Comparison of ENCODE assay signal across 12 cellular contexts in genomic region chr9:94804917-94805544, GRCh38.
DNase-seq lines count a peak whose midpoint lies in the region; ATAC-seq lines count a peak whose summit lies in the region.
"Had no signal": no experiment of that assay in that cellular context is flagged by ENCODE, and none has a peak within 500 bp of the region (broad histone marks: within the 10 kb centered on the region; RNA-seq: fewer than 3 reads in every experiment).

No MANE protein-coding gene starts in this region.

- WGBS in esophagus, 2 donors: 51 to 62% methylated on average over 9 of the region's 9 CpGs

- H3K36me3 ChIP-seq in esophagus (ENCODE audit: control insufficient read depth in 2 of 2, insufficient read depth in 2 of 2, low read length in 1 of 2): peaks cover 4 to 7% of the 10 kb centered on the region in 2 donors
- H3K36me3 ChIP-seq: adrenal gland had no signal

- H3K9me3 ChIP-seq in esophagus (ENCODE audit: control insufficient read depth in 2 of 2, insufficient read depth in 1 of 2, low read depth in 1 of 2, low read length in 1 of 2): no peaks in the 10 kb centered on the region
- H3K9me3 ChIP-seq: adrenal gland, right lobe of liver had no signal

- ATAC-seq in HG03159 (IDR thresholded peaks at IDR 0.05; ENCODE audit: unreplicated experiment): no peak
- ATAC-seq in HG02571 (IDR thresholded peaks at IDR 0.05; ENCODE audit: unreplicated experiment): no peak

- peaks cover 5 to 12% of the 10 kb centered on the region in 2 donors for H3K4me1 ChIP-seq in esophagus (ENCODE audit: control insufficient read depth in 2 of 2, insufficient read depth in 2 of 2, low read length in 1 of 2)

- DNase-seq in HT-29 (ENCODE audit: low spot score) (peak; percentile 59), NCI-H69 (lab: John Stamatoyannopoulos, UW) (peak; percentile 23), DMS53 (lab: John Stamatoyannopoulos, UW) (no peak), DMS114 treated with DMSO at 0.1 percent for 48 hours (lab: John Stamatoyannopoulos, UW; ENCODE audit: unreplicated experiment) (no peak)
- DNase-seq: adrenal gland, islet precursor cell, NCI-H1092, right lobe of liver had no signal

- no peak overlapping the region for H3K4me3 ChIP-seq in esophagus (ENCODE audit: low read depth in 1 of 2, low read length in 2 of 2)
- no peak overlapping the region for H3K4me3 ChIP-seq in skin epidermis
- H3K4me3 ChIP-seq: adrenal gland, right lobe of liver had no signal

- H3K27ac ChIP-seq in esophagus (ENCODE audit: low read depth in 2 of 2, low read length in 1 of 2) (peak overlapping the region; percentile 95 to 96), skin epidermis (peak overlapping the region in 20 of 21 experiments; percentile 60 to 94 (median 83))
- H3K27ac ChIP-seq: right lobe of liver had no signal

- no peaks in the 10 kb centered on the region for H3K27me3 ChIP-seq in esophagus (ENCODE audit: control insufficient read depth in 1 of 2, insufficient read depth in 2 of 2, low read length in 2 of 2)
- H3K27me3 ChIP-seq: adrenal gland, right lobe of liver had no signal

Comparison
In these comparisons a context has a peak if more than half of its experiments do, and no peak if none do; other contexts are left out.
1. DNase-seq: peak in HT-29 (single experiment) and NCI-H69 (single experiment); none in DMS53 (single experiment) and DMS114 treated with DMSO at 0.1 percent for 48 hours (single experiment).